Comparison of ENCODE assay signal across 1 cellular context in genomic region chr6:159761135-159761872, GRCh38.
TF ChIP-seq lines count a peak whose summit lies in the region.

No MANE protein-coding gene starts in this region.

TF ChIP-seq in endothelial cell of umbilical vein, 7 proteins besides CTCF, POLR2A, EP300 and RAD21 (continued from another document):
- TF ChIP-seq POLR2AphosphoS5 (IDR thresholded peaks at IDR 0.05; ENCODE audit: insufficient read depth, low read depth, low read length) (no peak), FOS (IDR thresholded peaks at IDR 0.05; ENCODE audit: borderline replicate concordance, insufficient read depth, low read length) (no peak)
